20 cellular contexts compared by ENCODE assay signal in genomic region chr2:21381421-21381820, GRCh38.
A peak's percentile ranks its signal among the peaks of the same experiment; 100 is the strongest.
DNase-seq lines count a peak whose midpoint lies in the region; ATAC-seq lines count a peak whose summit lies in the region.
"Had no signal": no experiment of that assay in that cellular context is flagged by ENCODE, and none has a peak within 500 bp of the region (broad histone marks: within the 10 kb centered on the region; RNA-seq: fewer than 3 reads in every experiment).

No MANE protein-coding gene starts in this region.

- ATAC-seq in HG03159 (IDR thresholded peaks at IDR 0.05; ENCODE audit: unreplicated experiment), result no peak
- no peak for ATAC-seq in HG03097 (IDR thresholded peaks at IDR 0.05; ENCODE audit: low FRiP score, unreplicated experiment)
- ATAC-seq: activated T-helper 17 cell treated with anti-CD3 and anti-CD28 coated beads, Interleukin-2, amount 50 U/mL, for 72 hours; esophagus mucosa; left ventricle myocardium superior; stimulated activated naive CD8-positive, alpha-beta T cell treated with anti-CD3 and anti-CD28 coated beads, Interleukin-15, Interleukin-2, amounts not matched to agents 100 U/mL and 50 U/mL, for 24 hours; T-helper 17 cell had no signal

- in situ Hi-C loops in G401 (cut with HindIII; ENCODE audit: low sequenced_read_pairs), result no loop called here
- in situ Hi-C loops in SK-MEL-5 (cut with HindIII; ENCODE audit: low pct_unique_long_range_greater_than_20kb, low sequenced_read_pairs), result no loop called here

- DNase-seq in G401 (ENCODE audit: low spot score) (peak; percentile 4), NCI-H2171 treated with DMSO at 0.1 percent for 48 hours (lab: John Stamatoyannopoulos, UW) (peak; percentile 82), SK-MEL-5 (ENCODE audit: low read depth, low spot score) (peak; percentile 72), middle frontal gyrus (ENCODE audit: extremely low spot score, low spot score) (peak; percentile 53), NCI-H146 (lab: John Stamatoyannopoulos, UW) (no peak)
- DNase-seq: activated CD4-positive, alpha-beta T cell treated with anti-CD3 and anti-CD28 coated beads, Interleukin-2, amount 50 U/mL, for 1 hour; activated naive CD8-positive, alpha-beta T cell treated with anti-CD3 and anti-CD28 coated beads for 36 hours; effector memory CD4-positive, alpha-beta T cell; HCEC 1CT; left ventricle myocardium superior; NCI-H774; PC-9; stimulated activated CD4-positive, alpha-beta T cell treated with anti-CD3 and anti-CD28 coated beads, Interleukin-2, amount 100 ng/mL, for 48 hours; stimulated activated naive CD8-positive, alpha-beta T cell treated with anti-CD3 and anti-CD28 coated beads, Interleukin-15, Interleukin-2, amounts not matched to agents 100 U/mL and 50 U/mL, for 24 hours; T-helper 17 cell; transverse colon had no signal
